ENCODE assay signal across 34 cellular contexts in genomic region chr16:7910116-7910515, GRCh38.
"Had no signal": no experiment of that assay in that cellular context is flagged by ENCODE, and none has a peak within 500 bp of the region (broad histone marks: within the 10 kb centered on the region; RNA-seq: fewer than 3 reads in every experiment).

No MANE protein-coding gene starts in this region.

- H3K27ac ChIP-seq: adrenal gland, PC-9, RWPE1, VCaP had no signal

- H3K4me1 ChIP-seq: adrenal gland had no signal

- H3K9me3 ChIP-seq: adrenal gland had no signal

- DNase-seq: activated B cell treated with CpG ODN at 0.5 μM for 24 hours; activated CD4-positive, alpha-beta memory T cell treated with anti-CD3 and anti-CD28 coated beads for 36 hours; activated CD4-positive, alpha-beta T cell treated with anti-CD3 and anti-CD28 coated beads for 4 hours; activated CD4-positive, alpha-beta T cell treated with anti-CD3 and anti-CD28 coated beads, Interleukin-2, amount 50 U/mL, for 1 hour; activated CD4-positive, CD25-positive, alpha-beta regulatory T cell treated with anti-CD3 and anti-CD28 coated beads, Interleukin-2, amount 50 U/mL, for 72 hours; activated CD8-positive, alpha-beta memory T cell treated with anti-CD3 and anti-CD28 coated beads, Interleukin-2, amount 50 U/mL, for 4 hours; activated gamma-delta T cell treated with Interleukin-2 at 50 U/mL for 16 hours; activated naive CD4-positive, alpha-beta T cell treated with anti-CD3 and anti-CD28 coated beads for 36 hours; activated T-cell treated with anti-CD3 and anti-CD28 coated beads for 4 hours; activated T-cell treated with anti-CD3 and anti-CD28 coated beads, Interleukin-2, amount 50 U/mL, for 4 hours; adrenal gland; caudate nucleus; cerebellar nuclear complex; cortex of kidney; Karpas-422; NCI-H1105; NCI-H1417 treated with DMSO at 0.1 percent for 48 hours; NCI-H1694 treated with DMSO at 0.1 percent for 48 hours; NCI-H2029; NCI-H2171 treated with DMSO at 0.1 percent for 48 hours; NCI-H226; NCI-H446 treated with DMSO at 0.1 percent for 48 hours; NCI-H524; NK-92 treated with Interleukin-12 subunit alpha and Interleukin-12 subunit beta, amount 100 ng/mL, for 24 hours; PC-9; SIG-M5; SW 1271; T-helper 1 cell; T-helper 2 cell; T-helper 9 cell had no signal

- H3K27me3 ChIP-seq: adrenal gland had no signal

- H3K4me3 ChIP-seq: adrenal gland, PC-9 had no signal

- ATAC-seq: activated naive CD4-positive, alpha-beta T cell treated with anti-CD3 and anti-CD28 coated beads, Interleukin-2, amount 50 U/mL, for 72 hours; activated T-cell treated with anti-CD3 and anti-CD28 coated beads, Interleukin-2, amount 50 U/mL, for 4 hours; Right ventricle myocardium inferior had no signal

- H3K36me3 ChIP-seq: adrenal gland had no signal
